Comparison of ENCODE assay signal across 8 cellular contexts in genomic region chr10:42866115-42866995, GRCh38.
DNase-seq lines count a peak whose midpoint lies in the region; ATAC-seq, FAIRE-seq and TF ChIP-seq lines count a peak whose summit lies in the region.

No MANE protein-coding gene starts in this region.

- no peaks in the 10 kb centered on the region for H3K79me2 ChIP-seq in astrocyte (ENCODE audit: insufficient read depth, low read length)

- no peaks in the 10 kb centered on the region for H3K9me3 Mint-ChIP-seq in astrocyte (ENCODE audit: unreplicated experiment)

- peaks cover 15% of the 10 kb centered on the region for H3K27me3 ChIP-seq in astrocyte (ENCODE audit: insufficient read depth, low read length)
- peaks cover 0 to 4% of the 10 kb centered on the region in 2 donors for H3K27me3 ChIP-seq in right atrium auricular region
- H3K27me3 ChIP-seq in psoas muscle (ENCODE audit: insufficient read depth in 3 of 3, low read length in 2 of 3), result peaks cover 0 to 11% (median 3%) of the 10 kb centered on the region in 3 donors

- no peak overlapping the region for H3K9ac ChIP-seq in astrocyte (ENCODE audit: low read length)

- 2 to 7% (median 4%) methylated on average over 71 to 87 of the region's 87 CpGs for WGBS in psoas muscle, 3 donors

- DNase-seq in activated gamma-delta T cell treated with Interleukin-2 at 50 U/mL for 16 hours, result peak; percentile 23
- DNase-seq in activated gamma-delta T cell (lab: John Stamatoyannopoulos, UW), result no peak
- DNase-seq in RWPE1 (ENCODE audit: low spot score), result peak; percentile 71
- peak; percentile 47 for DNase-seq in astrocyte (ENCODE audit: low read depth)
- DNase-seq in right atrium auricular region (ENCODE audit: low spot score), result peak; percentile 79
- peak; percentile 81 to 92 for DNase-seq in psoas muscle

- intact Hi-C loops in psoas muscle (cut with DNase I), result loop anchor here (1.0 to 2.0 kb wide), 3 partner anchors 238 to 596 kb away; no protein-coding TSS in a partner anchor

- no peaks in the 10 kb centered on the region for H4K20me1 ChIP-seq in astrocyte (ENCODE audit: insufficient read depth, low read length)

- H3K4me3 Mint-ChIP-seq in astrocyte (ENCODE audit: unreplicated experiment), result no peak overlapping the region

- H3K4me3 ChIP-seq in astrocyte (ENCODE audit: insufficient read depth, low read depth, low read length) (no peak overlapping the region), right atrium auricular region (peak overlapping the region in 1 of 2 donors; percentile 33), psoas muscle (peak overlapping the region; percentile 51)

- H3K9me3 ChIP-seq in astrocyte (ENCODE audit: insufficient read depth, low read depth, low read length) (no peaks in the 10 kb centered on the region), right atrium auricular region (no peaks in the 10 kb centered on the region), psoas muscle (no peaks in the 10 kb centered on the region)

- H3K27ac ChIP-seq in RWPE1 (no peak overlapping the region), astrocyte (ENCODE audit: low read depth, low read length) (no peak overlapping the region), right atrium auricular region (no peak overlapping the region), psoas muscle (no peak overlapping the region)

- H3K36me3 Mint-ChIP-seq in astrocyte (ENCODE audit: low read depth, unreplicated experiment), result no peaks in the 10 kb centered on the region

- H3K27me3 Mint-ChIP-seq in astrocyte (ENCODE audit: low read depth, unreplicated experiment), result peaks cover 43% of the 10 kb centered on the region

- CTCF ChIA-PET in RWPE1 (lab: Yijun Ruan, JAX), result interaction anchor here (0.6 to 1.7 kb wide), 4 partner anchors 8 to 490 kb away, joined by 3 to 7 read pairs (median 4); no protein-coding TSS in a partner anchor

- ATAC-seq in HG03521 (IDR thresholded peaks at IDR 0.05; ENCODE audit: unreplicated experiment) (peak; percentile 59), psoas muscle (peak; percentile 100), GM19324 (IDR thresholded peaks at IDR 0.05; ENCODE audit: low FRiP score, unreplicated experiment) (no peak)

- H3K4me1 ChIP-seq in astrocyte (ENCODE audit: insufficient read depth, low read length) (no peaks in the 10 kb centered on the region), right atrium auricular region (peaks cover 0 to 20% of the 10 kb centered on the region in 2 donors), psoas muscle (no peaks in the 10 kb centered on the region)

- POLR2A ChIA-PET in RWPE1 (lab: Yijun Ruan, JAX; ENCODE audit: low non-redundant PET), result no interaction called here

- peak overlapping the region; percentile 77 for H2AFZ ChIP-seq in astrocyte (ENCODE audit: low read depth, low read length)

- FAIRE-seq in astrocyte (lab: Jason Lieb, UNC), result no peak

- no peaks in the 10 kb centered on the region for H3K4me1 Mint-ChIP-seq in astrocyte (ENCODE audit: low read depth, unreplicated experiment)

- TF ChIP-seq CTCF in RWPE1 (conservative IDR thresholded peaks at IDR 0.05; ENCODE audit: low read depth) (peak; percentile 73), astrocyte (IDR thresholded peaks at IDR 0.05; ENCODE audit: insufficient read depth, low read depth, low read length) (no peak), right atrium auricular region (IDR thresholded peaks at IDR 0.05) (peak; percentile 59 to 83), psoas muscle (IDR thresholded peaks at IDR 0.05) (peak; percentile 82)

- peak overlapping the region; percentile 82 for H3K4me2 ChIP-seq in astrocyte (ENCODE audit: low read length)

- H3K36me3 ChIP-seq in astrocyte (ENCODE audit: insufficient read depth, low read length) (no peaks in the 10 kb centered on the region), right atrium auricular region (no peaks in the 10 kb centered on the region), psoas muscle (ENCODE audit: insufficient read depth in 1 of 2, low read depth in 1 of 2) (no peaks in the 10 kb centered on the region)

- H3K27ac Mint-ChIP-seq in astrocyte (ENCODE audit: unreplicated experiment), result no peak overlapping the region
